In the genomic region with DNA sequence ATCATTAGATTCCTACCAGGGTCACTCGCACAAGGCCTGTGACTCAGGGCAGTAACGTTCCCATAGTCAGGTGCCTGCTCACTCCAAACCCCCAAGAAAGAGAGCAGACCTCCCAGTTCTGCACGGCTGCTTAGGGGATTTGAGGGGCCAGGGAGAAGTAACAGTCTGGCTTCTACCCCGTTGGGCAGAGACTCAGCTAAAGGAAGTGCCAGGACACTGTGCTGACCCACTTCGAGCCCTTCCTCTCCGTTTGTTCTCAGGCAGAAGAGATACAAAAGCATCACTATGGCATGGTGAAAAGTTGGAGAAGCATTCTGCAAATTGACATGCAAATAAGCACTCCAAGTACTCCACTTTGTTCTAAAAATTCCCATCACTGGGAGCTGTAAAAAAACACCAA, we compare ENCODE assay signal across 17 cellular contexts.
DNase-seq lines count a peak whose midpoint lies in the region; ATAC-seq and TF ChIP-seq lines count a peak whose summit lies in the region.
"Had no signal": no experiment of that assay in that cellular context is flagged by ENCODE, and none has a peak within 500 bp of the region (broad histone marks: within the 10 kb centered on the region; RNA-seq: fewer than 3 reads in every experiment).

No MANE protein-coding gene starts in this region.

- intact Hi-C loops in posterior cingulate gyrus (cut with DNase I) (no loop called here), ascending aorta (cut with DNase I) (no loop called here)

- peaks cover 21% of the 10 kb centered on the region for H3K4me1 Mint-ChIP-seq in GM23338

- H3K9me2 ChIP-seq in GM23338 (ENCODE audit: insufficient read depth): peaks cover 12% of the 10 kb centered on the region

- H3K27me3 ChIP-seq in GM23338 (ENCODE audit: insufficient read depth) (no peaks in the 10 kb centered on the region), ascending aorta (no peaks in the 10 kb centered on the region)
- H3K27me3 ChIP-seq: SJSA1 had no signal

- ATAC-seq in GM23338: no peak

- H3K9me3 Mint-ChIP-seq in GM23338: no peaks in the 10 kb centered on the region
- H3K9me3 Mint-ChIP-seq: HFFc6 had no signal

- H2AFZ ChIP-seq in GM23338: peak overlapping the region; percentile 78; the same call in 1 of the 2 replicates

- DNase-seq in GM23338 (ENCODE audit: low spot score): no peak
- peak in 40 of 61 donors; percentile 2 to 80 (median 31) for DNase-seq in caudate nucleus (lab: John Stamatoyannopoulos, UW)
- peak in 35 of 51 donors; percentile 10 to 80 (median 38) for DNase-seq in hypothalamus (lab: John Stamatoyannopoulos, UW)
- peak in 8 of 10 donors; percentile 12 to 82 (median 35) for DNase-seq in posterior cingulate gyrus
- no peak for DNase-seq in activated effector memory CD4-positive, alpha-beta T cell treated with Interleukin-2 at 50 U/mL for 16 hours
- no peak for DNase-seq in ascending aorta (ENCODE audit: low spot score in 2 of 2)
- no peak for DNase-seq in NCI-H524 treated with DMSO at 0.1 percent for 48 hours (lab: John Stamatoyannopoulos, UW)
- no peak for DNase-seq in GM03348 (ENCODE audit: low spot score)
- DNase-seq: COR-L47, HFFc6, MM.1S, NCI-H1105, NCI-H1694 treated with DMSO at 0.1 percent for 48 hours, NCI-H2107, NCI-H748 treated with DMSO at 0.1 percent for 48 hours had no signal

- no peak overlapping the region for H3K4me2 ChIP-seq in GM23338

- no peaks in the 10 kb centered on the region for H3F3A ChIP-seq in GM23338 (replicated peaks; ENCODE audit: low read depth)

- peaks cover 17% of the 10 kb centered on the region for H3K4me1 ChIP-seq in GM23338 (ENCODE audit: insufficient read depth)
- no peaks in the 10 kb centered on the region for H3K4me1 ChIP-seq in ascending aorta

- no peak overlapping the region for H3K27ac Mint-ChIP-seq in GM23338
- H3K27ac Mint-ChIP-seq: HFFc6 had no signal

- no peaks in the 10 kb centered on the region for H3K79me2 ChIP-seq in GM23338 (replicated peaks; ENCODE audit: insufficient read depth)

- no peak overlapping the region for H3K27ac ChIP-seq in GM23338 (ENCODE audit: low read depth)
- peak overlapping the region; percentile 74 for H3K27ac ChIP-seq in caudate nucleus (ENCODE audit: low read depth, low read length)
- H3K27ac ChIP-seq in ascending aorta: no peak overlapping the region
- H3K27ac ChIP-seq: C4-2B, SJSA1 had no signal

- H3K9me3 ChIP-seq in ascending aorta: no peaks in the 10 kb centered on the region
- H3K9me3 ChIP-seq: SJSA1 had no signal

- H3K4me3 ChIP-seq in GM23338 (no peak overlapping the region), ascending aorta (no peak overlapping the region)
- H3K4me3 ChIP-seq: SJSA1 had no signal

- H3K36me3 ChIP-seq in GM23338 (ENCODE audit: insufficient read depth): no peaks in the 10 kb centered on the region
- no peaks in the 10 kb centered on the region for H3K36me3 ChIP-seq in ascending aorta
- H3K36me3 ChIP-seq: SJSA1 had no signal

- TF ChIP-seq CTCF in GM23338 (conservative IDR thresholded peaks at IDR 0.05; ENCODE audit: low read depth in 2 of 2) (no peak), ascending aorta (IDR thresholded peaks at IDR 0.05) (no peak)

- no peaks in the 10 kb centered on the region for H4K20me1 ChIP-seq in GM23338 (replicated peaks; ENCODE audit: insufficient read depth)

- H3K4me3 Mint-ChIP-seq in GM23338: no peak overlapping the region
- H3K4me3 Mint-ChIP-seq: HFFc6 had no signal

- H3K36me3 Mint-ChIP-seq in GM23338 (ENCODE audit: low read depth): no peaks in the 10 kb centered on the region

- H3K27me3 Mint-ChIP-seq in GM23338 (ENCODE audit: insufficient read depth, low read depth, poor library complexity): no peaks in the 10 kb centered on the region

TF ChIP-seq in GM23338, 12 proteins besides CTCF, POLR2A, EP300 and RAD21 (continues in another document):
- TF ChIP-seq POLR2AphosphoS5 (IDR thresholded peaks at IDR 0.05; ENCODE audit: low read depth) (no peak), EZH2phosphoT487 (IDR thresholded peaks at IDR 0.05; ENCODE audit: unreplicated experiment) (no peak), JUNB (IDR thresholded peaks at IDR 0.05; ENCODE audit: unreplicated experiment) (no peak), ZNF114 (CRISPR knock-in tag; IDR thresholded peaks at IDR 0.05) (no peak), EZH2 (IDR thresholded peaks at IDR 0.05; ENCODE audit: low read depth, unreplicated experiment) (no peak), CREB1 (CRISPR knock-in tag; IDR thresholded peaks at IDR 0.05; ENCODE audit: low read depth) (no peak), NANOG (IDR thresholded peaks at IDR 0.05; ENCODE audit: borderline replicate concordance) (no peak), ZNF331 (CRISPR knock-in tag; IDR thresholded peaks at IDR 0.05; ENCODE audit: low read depth) (no peak)
- TF ChIP-seq, protein P1, sequence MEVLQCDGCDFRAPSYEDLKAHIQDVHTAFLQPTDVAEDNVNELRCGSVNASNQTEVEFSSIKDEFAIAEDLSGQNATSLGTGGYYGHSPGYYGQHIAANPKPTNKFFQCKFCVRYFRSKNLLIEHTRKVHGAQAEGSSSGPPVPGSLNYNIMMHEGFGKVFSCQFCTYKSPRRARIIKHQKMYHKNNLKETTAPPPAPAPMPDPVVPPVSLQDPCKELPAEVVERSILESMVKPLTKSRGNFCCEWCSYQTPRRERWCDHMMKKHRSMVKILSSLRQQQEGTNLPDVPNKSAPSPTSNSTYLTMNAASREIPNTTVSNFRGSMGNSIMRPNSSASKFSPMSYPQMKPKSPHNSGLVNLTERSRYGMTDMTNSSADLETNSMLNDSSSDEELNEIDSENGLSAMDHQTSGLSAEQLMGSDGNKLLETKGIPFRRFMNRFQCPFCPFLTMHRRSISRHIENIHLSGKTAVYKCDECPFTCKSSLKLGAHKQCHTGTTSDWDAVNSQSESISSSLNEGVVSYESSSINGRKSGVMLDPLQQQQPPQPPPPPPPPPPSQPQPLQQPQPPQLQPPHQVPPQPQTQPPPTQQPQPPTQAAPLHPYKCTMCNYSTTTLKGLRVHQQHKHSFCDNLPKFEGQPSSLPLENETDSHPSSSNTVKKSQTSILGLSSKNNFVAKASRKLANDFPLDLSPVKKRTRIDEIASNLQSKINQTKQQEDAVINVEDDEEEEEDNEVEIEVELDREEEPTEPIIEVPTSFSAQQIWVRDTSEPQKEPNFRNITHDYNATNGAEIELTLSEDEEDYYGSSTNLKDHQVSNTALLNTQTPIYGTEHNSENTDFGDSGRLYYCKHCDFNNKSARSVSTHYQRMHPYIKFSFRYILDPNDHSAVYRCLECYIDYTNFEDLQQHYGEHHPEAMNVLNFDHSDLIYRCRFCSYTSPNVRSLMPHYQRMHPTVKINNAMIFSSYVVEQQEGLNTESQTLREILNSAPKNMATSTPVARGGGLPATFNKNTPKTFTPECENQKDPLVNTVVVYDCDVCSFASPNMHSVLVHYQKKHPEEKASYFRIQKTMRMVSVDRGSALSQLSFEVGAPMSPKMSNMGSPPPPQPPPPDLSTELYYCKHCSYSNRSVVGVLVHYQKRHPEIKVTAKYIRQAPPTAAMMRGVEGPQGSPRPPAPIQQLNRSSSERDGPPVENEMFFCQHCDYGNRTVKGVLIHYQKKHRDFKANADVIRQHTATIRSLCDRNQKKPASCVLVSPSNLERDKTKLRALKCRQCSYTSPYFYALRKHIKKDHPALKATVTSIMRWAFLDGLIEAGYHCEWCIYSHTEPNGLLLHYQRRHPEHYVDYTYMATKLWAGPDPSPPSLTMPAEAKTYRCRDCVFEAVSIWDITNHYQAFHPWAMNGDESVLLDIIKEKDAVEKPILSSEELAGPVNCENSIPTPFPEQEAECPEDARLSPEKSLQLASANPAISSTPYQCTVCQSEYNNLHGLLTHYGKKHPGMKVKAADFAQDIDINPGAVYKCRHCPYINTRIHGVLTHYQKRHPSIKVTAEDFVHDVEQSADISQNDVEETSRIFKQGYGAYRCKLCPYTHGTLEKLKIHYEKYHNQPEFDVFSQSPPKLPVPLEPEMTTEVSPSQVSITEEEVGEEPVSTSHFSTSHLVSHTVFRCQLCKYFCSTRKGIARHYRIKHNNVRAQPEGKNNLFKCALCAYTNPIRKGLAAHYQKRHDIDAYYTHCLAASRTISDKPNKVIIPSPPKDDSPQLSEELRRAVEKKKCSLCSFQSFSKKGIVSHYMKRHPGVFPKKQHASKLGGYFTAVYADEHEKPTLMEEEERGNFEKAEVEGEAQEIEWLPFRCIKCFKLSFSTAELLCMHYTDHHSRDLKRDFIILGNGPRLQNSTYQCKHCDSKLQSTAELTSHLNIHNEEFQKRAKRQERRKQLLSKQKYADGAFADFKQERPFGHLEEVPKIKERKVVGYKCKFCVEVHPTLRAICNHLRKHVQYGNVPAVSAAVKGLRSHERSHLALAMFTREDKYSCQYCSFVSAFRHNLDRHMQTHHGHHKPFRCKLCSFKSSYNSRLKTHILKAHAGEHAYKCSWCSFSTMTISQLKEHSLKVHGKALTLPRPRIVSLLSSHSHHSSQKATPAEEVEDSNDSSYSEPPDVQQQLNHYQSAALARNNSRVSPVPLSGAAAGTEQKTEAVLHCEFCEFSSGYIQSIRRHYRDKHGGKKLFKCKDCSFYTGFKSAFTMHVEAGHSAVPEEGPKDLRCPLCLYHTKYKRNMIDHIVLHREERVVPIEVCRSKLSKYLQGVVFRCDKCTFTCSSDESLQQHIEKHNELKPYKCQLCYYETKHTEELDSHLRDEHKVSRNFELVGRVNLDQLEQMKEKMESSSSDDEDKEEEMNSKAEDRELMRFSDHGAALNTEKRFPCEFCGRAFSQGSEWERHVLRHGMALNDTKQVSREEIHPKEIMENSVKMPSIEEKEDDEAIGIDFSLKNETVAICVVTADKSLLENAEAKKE (CRISPR knock-in tag; IDR thresholded peaks at IDR 0.05): no peak
- TF ChIP-seq, protein P2, sequence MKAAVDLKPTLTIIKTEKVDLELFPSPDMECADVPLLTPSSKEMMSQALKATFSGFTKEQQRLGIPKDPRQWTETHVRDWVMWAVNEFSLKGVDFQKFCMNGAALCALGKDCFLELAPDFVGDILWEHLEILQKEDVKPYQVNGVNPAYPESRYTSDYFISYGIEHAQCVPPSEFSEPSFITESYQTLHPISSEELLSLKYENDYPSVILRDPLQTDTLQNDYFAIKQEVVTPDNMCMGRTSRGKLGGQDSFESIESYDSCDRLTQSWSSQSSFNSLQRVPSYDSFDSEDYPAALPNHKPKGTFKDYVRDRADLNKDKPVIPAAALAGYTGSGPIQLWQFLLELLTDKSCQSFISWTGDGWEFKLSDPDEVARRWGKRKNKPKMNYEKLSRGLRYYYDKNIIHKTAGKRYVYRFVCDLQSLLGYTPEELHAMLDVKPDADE (IDR thresholded peaks at IDR 0.05): no peak

Comparison
In these comparisons a context has a peak if more than half of its experiments do, and no peak if none do; other contexts are left out.
1. DNase-seq: peak in caudate nucleus (40 of 61), hypothalamus (35 of 51) and posterior cingulate gyrus (8 of 10); none in GM23338 (single experiment), activated effector memory CD4-positive, alpha-beta T cell treated with Interleukin-2 at 50 U/mL for 16 hours (single experiment), ascending aorta (0 of 2), NCI-H524 treated with DMSO at 0.1 percent for 48 hours (single experiment) and GM03348 (single experiment).